9 cellular contexts compared by ENCODE assay signal in genomic region chr11:17972987-17973386, GRCh38. TPM values are rescaled to one million over a fixed set of nuclear protein-coding genes. Genes with fewer than 3 reads are reported as not detected.
DNase-seq lines count a peak whose midpoint lies in the region; ATAC-seq, FAIRE-seq and TF ChIP-seq lines count a peak whose summit lies in the region.
"Had no signal": no experiment of that assay in that cellular context is flagged by ENCODE, and none has a peak within 500 bp of the region (broad histone marks: within the 10 kb centered on the region; RNA-seq: fewer than 3 reads in every experiment).

No MANE protein-coding gene starts in this region.

- no peak overlapping the region for H2AFZ ChIP-seq in H1 (ENCODE audit: low read length)

- H3K4me2 ChIP-seq in H1 (ENCODE audit: insufficient read depth in 1 of 2, low read depth in 2 of 2, low read length in 2 of 2), result no peak overlapping the region
- H3K4me2 ChIP-seq: BLaER1 had no signal

- H2BK15ac ChIP-seq in H1 (ENCODE audit: low read length), result no peak overlapping the region

- no peak overlapping the region for H3K56ac ChIP-seq in H1 (replicated peaks; ENCODE audit: insufficient read length, low read depth, low read length)

- no peak overlapping the region for H2BK5ac ChIP-seq in H1 (ENCODE audit: low read depth, low read length)

- CTCF ChIA-PET in H1 (lab: Charles Lee; ENCODE audit: partially characterized antibody), result interaction anchor here (0.6 to 11.7 kb wide), 58 partner anchors 13 to 1801 kb away, joined by 3 to 276 read pairs (median 5); partner anchors contain the start of gene KCNC1

- H4K8ac ChIP-seq in H1 (ENCODE audit: extremely low read depth, insufficient read depth, low read length), result no peak overlapping the region

- peaks cover 12 to 32% of the 10 kb centered on the region in 2 donors for H3K36me3 Mint-ChIP-seq in activated naive CD4-positive, alpha-beta T cell treated with anti-CD3 and anti-CD28 coated beads, Interleukin-2, amount 50 U/mL, for 72 hours

- no peak for ATAC-seq in activated naive CD4-positive, alpha-beta T cell treated with anti-CD3 and anti-CD28 coated beads, Interleukin-2, amount 50 U/mL, for 72 hours

- no peaks in the 10 kb centered on the region for H3K9me3 ChIP-seq in H1 (ENCODE audit: insufficient read depth in 2 of 2, low read depth in 1 of 2, low read length in 1 of 2)

- no peak overlapping the region for H3K9ac ChIP-seq in H1 (replicated peaks in 1 of 4; ENCODE audit: extremely low read depth in 1 of 4, low read depth in 3 of 4, low read length in 3 of 4)
- H3K9ac ChIP-seq: BLaER1 had no signal

- H3K18ac ChIP-seq in H1 (ENCODE audit: extremely low read depth, low read length), result no peak overlapping the region

- H2BK20ac ChIP-seq in H1 (ENCODE audit: low read length), result no peak overlapping the region

- peaks cover 0 to 3% (median 0%) of the 10 kb centered on the region in 4 experiments; a peak in 1 of 8 replicates for H3K36me3 ChIP-seq in H1 (ENCODE audit: control insufficient read depth in 2 of 4, insufficient read depth in 4 of 4, low read length in 3 of 4)

- H4K91ac ChIP-seq in H1 (replicated peaks; ENCODE audit: insufficient read length, low read length), result no peak overlapping the region

- H3K23me2 ChIP-seq in H1 (ENCODE audit: low read depth, low read length), result no peaks in the 10 kb centered on the region

- H3K27ac Mint-ChIP-seq in activated naive CD4-positive, alpha-beta T cell treated with anti-CD3 and anti-CD28 coated beads, Interleukin-2, amount 50 U/mL, for 72 hours, result no peak overlapping the region

- FAIRE-seq in H1 (lab: Jason Lieb, UNC), result peak; percentile 85

- no peak overlapping the region for H3K14ac ChIP-seq in H1 (ENCODE audit: insufficient read length)

- TF ChIP-seq EP300 in H1 (IDR thresholded peaks at IDR 0.05; ENCODE audit: borderline replicate concordance in 1 of 2, low read depth in 2 of 2, low read length in 2 of 2), result no peak

- TF ChIP-seq CTCF in H1 (IDR thresholded peaks at IDR 0.05; ENCODE audit: control extremely low read depth in 1 of 3, insufficient read depth in 1 of 3, low read depth in 1 of 3, low read length in 3 of 3), result peak; percentile 91 to 98 (median 97)

- no peak overlapping the region for H2BK120ac ChIP-seq in H1 (replicated peaks; ENCODE audit: low read depth, low read length)

- peaks cover 2 to 3% of the 10 kb centered on the region in 2 experiments for H4K20me1 ChIP-seq in H1 (replicated peaks in 1 of 2; ENCODE audit: control insufficient read depth in 1 of 2, insufficient read depth in 2 of 2, low read length in 2 of 2)

- no peak for TF ChIP-seq POLR2A in H1 (IDR thresholded peaks at IDR 0.05; ENCODE audit: control extremely low read depth in 1 of 2, low read depth in 2 of 2, low read length in 2 of 2)

- no peaks in the 10 kb centered on the region for H3K79me1 ChIP-seq in H1 (ENCODE audit: low read depth, low read length)

- POLR2A ChIA-PET in H1 (lab: Charles Lee; ENCODE audit: partially characterized antibody), result no interaction called here

- no peak overlapping the region for H3K23ac ChIP-seq in H1 (ENCODE audit: insufficient read length)

- no peak overlapping the region for H2AK5ac ChIP-seq in H1 (ENCODE audit: low read depth, low read length)

- DNase-seq in NCI-H1105 treated with DMSO at 0.1 percent for 48 hours (lab: John Stamatoyannopoulos, UW) (peak; percentile 42), NCI-H1105 (lab: John Stamatoyannopoulos, UW) (no peak), NCI-H82 (lab: John Stamatoyannopoulos, UW) (peak; percentile 65), H1 (ENCODE audit: low read depth in 1 of 2, low spot score in 2 of 2) (peak; percentile 77 to 83), mucosa of gallbladder (ENCODE audit: low spot score) (peak; percentile 14), NCI-H345 treated with DMSO at 0.1 percent for 48 hours (lab: John Stamatoyannopoulos, UW; ENCODE audit: unreplicated experiment) (no peak)
- no peak for DNase-seq in activated effector memory CD4-positive, alpha-beta T cell treated with anti-CD3 and anti-CD28 coated beads, Interleukin-2, amount 50 U/mL, for 16 hours
- DNase-seq in activated naive CD4-positive, alpha-beta T cell treated with anti-CD3 and anti-CD28 coated beads, Interleukin-2, amount 50 U/mL, for 72 hours (ENCODE audit: low spot score in 2 of 2), result no peak

- no peaks in the 10 kb centered on the region for H3K4me1 ChIP-seq in H1 (replicated peaks in 1 of 4; ENCODE audit: control insufficient read depth in 3 of 4, insufficient read depth in 4 of 4, low read length in 3 of 4)
- H3K4me1 ChIP-seq: BLaER1 had no signal

- no peak overlapping the region for H3K4ac ChIP-seq in H1 (replicated peaks; ENCODE audit: insufficient read length, low read depth, low read length)

- no peaks in the 10 kb centered on the region for H3K27me3 ChIP-seq in H1 (replicated peaks in 1 of 4; ENCODE audit: control insufficient read depth in 3 of 4, extremely low read depth in 1 of 4, insufficient read depth in 3 of 4, low read length in 3 of 4)
- H3K27me3 ChIP-seq: BLaER1 had no signal

- no peak overlapping the region for H2BK12ac ChIP-seq in H1 (ENCODE audit: low read depth, low read length)

- 27% methylated on average over 5 of the region's 5 CpGs; no CpG with 5 or more reads in 1 of the 2 experiments for WGBS in H1 (ENCODE audit: extremely low coverage in 1 of 2, insufficient coverage in 1 of 2, insufficient read length in 1 of 2, insufficient replicate concordance in 2 of 2, low coverage in 1 of 2, low lambda C conversion rate in 2 of 2, missing lambda C conversion rate in 1 of 2), 2 experiments

- H3K79me2 ChIP-seq in H1 (ENCODE audit: control insufficient read depth in 1 of 2, insufficient read depth in 2 of 2, low read length in 2 of 2), result no peaks in the 10 kb centered on the region

- H3K27ac ChIP-seq in H1 (ENCODE audit: low read depth, low read length), result no peak overlapping the region
- H3K27ac ChIP-seq: BLaER1 had no signal

- TF ChIP-seq RAD21 in H1 (IDR thresholded peaks at IDR 0.05 in 1 of 2, conservative IDR thresholded peaks at IDR 0.05 in 1 of 2; ENCODE audit: low read depth in 2 of 2, low read length in 2 of 2), result peak; percentile 91 to 93

- H4K5ac ChIP-seq in H1 (ENCODE audit: insufficient read length, low read depth, low read length), result no peak overlapping the region

- peaks cover 0 to 4% of the 10 kb centered on the region in 2 donors for H3K9me3 Mint-ChIP-seq in activated naive CD4-positive, alpha-beta T cell treated with anti-CD3 and anti-CD28 coated beads, Interleukin-2, amount 50 U/mL, for 72 hours

- no peak overlapping the region for H3K4me3 ChIP-seq in H1 (ENCODE audit: extremely low read depth in 1 of 4, insufficient read depth in 2 of 4, low read depth in 3 of 4, low read length in 4 of 4)
- H3K4me3 ChIP-seq: BLaER1 had no signal

TF ChIP-seq in H1, 55 proteins besides CTCF, POLR2A, EP300 and RAD21:
- TF ChIP-seq BCL11A (IDR thresholded peaks at IDR 0.05; ENCODE audit: low read depth in 2 of 2, low read length in 2 of 2) (no peak), TAF7 (optimal IDR thresholded peaks at IDR 0.05; ENCODE audit: borderline replicate concordance, low read depth, low read length) (no peak), CHD1 (IDR thresholded peaks at IDR 0.05; ENCODE audit: low read depth, low read length) (no peak), JUND (IDR thresholded peaks at IDR 0.05; ENCODE audit: low read length) (peak; percentile 66; the same call in 1 of the 2 replicates), TBP (IDR thresholded peaks at IDR 0.05; ENCODE audit: low read depth, low read length) (peak; percentile 19; the same call in 1 of the 2 replicates)

RNA-seq across cellular contexts. Expression of gene SERGEF, which starts 39.9 kb away (rescaled TPM):
- 28.8 and 35.8 TPM in 2 replicates for total RNA-seq in H1 (2021; fragmentation: NEBNext Ultra II Directional; extraction: Animal tissue kit (Norgen Biotek cat#: 25700))
- 16.6 and 19.2 TPM in 2 replicates for polyA plus RNA-seq in H1 (2011; rRNA removed)
- 21.8 TPM for polyA plus RNA-seq in H1 (2011; cell fraction: cytosol; rRNA removed)
- polyA plus RNA-seq in H1 (2011; cell fraction: nucleus; rRNA removed), result 14.1 TPM
- polyA plus RNA-seq in H1 (2012, experiment 1 of 2), result 34.7 to 50.0 TPM (median 42.0 TPM) in 4 replicates
- 11.5 TPM for polyA plus RNA-seq in H1 (2012, experiment 2 of 2)
- polyA plus RNA-seq in H1 (2013, experiment 1 of 2), result 23.2 TPM
- 27.6 TPM for polyA plus RNA-seq in H1 (2013, experiment 2 of 2)
- 32.1 and 40.2 TPM in 2 replicates for polyA minus RNA-seq in H1 (2011; rRNA and poly(A)+ RNA removed)
- 13.6 TPM for polyA minus RNA-seq in H1 (2011; cell fraction: cytosol; rRNA and poly(A)+ RNA removed)
- polyA minus RNA-seq in H1 (2011; cell fraction: nucleus; rRNA and poly(A)+ RNA removed), result 26.0 TPM
- 39.7 TPM for total RNA-seq in mucosa of gallbladder
- total RNA-seq in activated naive CD4-positive, alpha-beta T cell treated with anti-CD3 and anti-CD28 coated beads, Interleukin-2, amount 50 U/mL, for 72 hours, result 10 to 100 TPM; 42.7 to 62.9 TPM

Comparison
In these comparisons a context has a peak if more than half of its experiments do, and no peak if none do; other contexts are left out.
1. DNase-seq: peak in NCI-H1105 treated with DMSO at 0.1 percent for 48 hours (single experiment), NCI-H82 (single experiment), H1 (2 of 2) and mucosa of gallbladder (single experiment); none in NCI-H1105 (single experiment), NCI-H345 treated with DMSO at 0.1 percent for 48 hours (single experiment), activated effector memory CD4-positive, alpha-beta T cell treated with anti-CD3 and anti-CD28 coated beads, Interleukin-2, amount 50 U/mL, for 16 hours (single experiment) and activated naive CD4-positive, alpha-beta T cell treated with anti-CD3 and anti-CD28 coated beads, Interleukin-2, amount 50 U/mL, for 72 hours (0 of 2).